ENCODE assay signal across 1 cellular context in genomic region chr19:7920520-7921301, GRCh38.
TF ChIP-seq lines count a peak whose summit lies in the region.

No MANE protein-coding gene starts in this region.

TF ChIP-seq in K562, 482 proteins besides CTCF, POLR2A, EP300 and RAD21 (continued from another document and continues in another):
- TF ChIP-seq PKNOX1 (IDR thresholded peaks at IDR 0.05) = peak; percentile 81
- no peak for TF ChIP-seq CBFA2T3 (IDR thresholded peaks at IDR 0.05)
- TF ChIP-seq THRB (CRISPR knock-in tag; conservative IDR thresholded peaks at IDR 0.05) = peak; percentile 87
- TF ChIP-seq DEAF1 (CRISPR knock-in tag; IDR thresholded peaks at IDR 0.05) = no peak
- TF ChIP-seq HSF4 (CRISPR knock-in tag; IDR thresholded peaks at IDR 0.05; ENCODE audit: borderline replicate concordance) = no peak
- no peak for TF ChIP-seq SLC30A9 (CRISPR knock-in tag; IDR thresholded peaks at IDR 0.05)
- no peak for TF ChIP-seq NR0B1 (IDR thresholded peaks at IDR 0.05; ENCODE audit: partially characterized antibody)
- TF ChIP-seq CREB3 (tag; conservative IDR thresholded peaks at IDR 0.05; ENCODE audit: low read depth) = no peak
- no peak for TF ChIP-seq POLR2H (tag; IDR thresholded peaks at IDR 0.05; ENCODE audit: low read depth)
- TF ChIP-seq CREBBP (IDR thresholded peaks at IDR 0.05; ENCODE audit: low read depth, low read length) = no peak
- TF ChIP-seq BHLHE40 (IDR thresholded peaks at IDR 0.05; ENCODE audit: low read length) = no peak
- no peak for TF ChIP-seq ZNF830 (CRISPR knock-in tag; IDR thresholded peaks at IDR 0.05)
- no peak for TF ChIP-seq KDM4B (IDR thresholded peaks at IDR 0.05; ENCODE audit: borderline replicate concordance in 2 of 2, low read depth in 1 of 2)
- no peak for TF ChIP-seq HES1 (IDR thresholded peaks at IDR 0.05; ENCODE audit: low read depth)
- TF ChIP-seq ZBTB17 (CRISPR knock-in tag; IDR thresholded peaks at IDR 0.05) = no peak
- TF ChIP-seq RBM34 (IDR thresholded peaks at IDR 0.05; ENCODE audit: borderline replicate concordance, insufficient read depth, low read length) = no peak
- TF ChIP-seq RBM17 (IDR thresholded peaks at IDR 0.05; ENCODE audit: borderline replicate concordance, low read depth, low read length) = no peak
- TF ChIP-seq KHSRP (IDR thresholded peaks at IDR 0.05) = no peak
- no peak for TF ChIP-seq MCM3 (IDR thresholded peaks at IDR 0.05)
- TF ChIP-seq TEAD2 (tag; IDR thresholded peaks at IDR 0.05) = no peak
- TF ChIP-seq CXXC5 (CRISPR knock-in tag; IDR thresholded peaks at IDR 0.05) = peak; percentile 69
- TF ChIP-seq CEBPZ (IDR thresholded peaks at IDR 0.05; ENCODE audit: borderline replicate concordance, low read depth, low read length) = no peak
- TF ChIP-seq KLF13 (tag; IDR thresholded peaks at IDR 0.05; ENCODE audit: borderline replicate concordance, low read depth) = no peak
- TF ChIP-seq ZNF512 (tag; IDR thresholded peaks at IDR 0.05) = no peak
- TF ChIP-seq ARNT (IDR thresholded peaks at IDR 0.05) = no peak
- TF ChIP-seq ZKSCAN1 (IDR thresholded peaks at IDR 0.05; ENCODE audit: low read depth, low read length) = no peak
- no peak for TF ChIP-seq HDAC8 (tag; IDR thresholded peaks at IDR 0.05)
- no peak for TF ChIP-seq ZHX1 (conservative IDR thresholded peaks at IDR 0.05; ENCODE audit: low read length)
- TF ChIP-seq FUS (optimal IDR thresholded peaks at IDR 0.05; ENCODE audit: low read depth, low read length) = no peak
- TF ChIP-seq ZNF23 (CRISPR knock-in tag; IDR thresholded peaks at IDR 0.05) = no peak
- TF ChIP-seq XRCC5 (IDR thresholded peaks at IDR 0.05; ENCODE audit: low read depth, low read length) = no peak; the same call in 1 of the 2 replicates
- TF ChIP-seq ZNF224 (CRISPR knock-in tag; IDR thresholded peaks at IDR 0.05) = no peak
- peak; percentile 29; the same call in 1 of the 2 replicates for TF ChIP-seq ERF (CRISPR knock-in tag; IDR thresholded peaks at IDR 0.05)
- TF ChIP-seq MCM7 (IDR thresholded peaks at IDR 0.05) = no peak
- peak; percentile 75; the same call in 1 of the 2 replicates for TF ChIP-seq NKRF (IDR thresholded peaks at IDR 0.05; ENCODE audit: borderline replicate concordance)
- TF ChIP-seq ZNF311 (CRISPR knock-in tag; IDR thresholded peaks at IDR 0.05) = no peak
- TF ChIP-seq ARID3B (CRISPR knock-in tag; IDR thresholded peaks at IDR 0.05; ENCODE audit: borderline replicate concordance) = no peak
- TF ChIP-seq CCAR2 (IDR thresholded peaks at IDR 0.05; ENCODE audit: low read depth, low read length) = no peak
- TF ChIP-seq MBD1 (CRISPR knock-in tag; IDR thresholded peaks at IDR 0.05) = no peak
- TF ChIP-seq HMGN3 (IDR thresholded peaks at IDR 0.05; ENCODE audit: borderline replicate concordance, extremely low read depth, insufficient read length, low read depth, low read length) = peak; percentile 15
- peak; percentile 69 for TF ChIP-seq NR2C2 (CRISPR knock-in tag; IDR thresholded peaks at IDR 0.05)
- no peak; the same call in 1 of the 2 replicates for TF ChIP-seq NR2C2 (tag; IDR thresholded peaks at IDR 0.05)
- TF ChIP-seq FOXJ3 (CRISPR knock-in tag; IDR thresholded peaks at IDR 0.05) = no peak
- TF ChIP-seq BRD4 (IDR thresholded peaks at IDR 0.05) = no peak
